ENCODE assay signal across 16 cellular contexts in the genomic region with DNA sequence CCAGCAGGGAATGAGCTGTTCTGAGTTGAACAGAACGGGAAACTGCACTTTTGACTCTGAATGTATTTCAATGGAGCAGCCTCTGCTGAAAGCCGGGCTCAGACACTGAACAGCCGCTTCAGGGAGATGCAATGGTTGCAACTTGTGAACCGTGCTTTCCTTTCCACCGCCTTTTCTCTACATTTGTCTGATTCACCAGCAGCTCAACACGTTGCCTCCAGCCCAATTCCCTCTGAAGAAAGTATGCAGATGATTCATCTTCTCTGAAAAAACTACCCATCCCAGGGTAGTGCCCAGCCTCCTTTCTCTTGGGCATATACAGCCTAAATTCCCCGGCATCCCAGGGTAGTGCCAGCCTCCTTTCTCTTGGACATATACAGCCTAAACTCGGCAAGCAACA.
DNase-seq lines count a peak whose midpoint lies in the region; ATAC-seq and TF ChIP-seq lines count a peak whose summit lies in the region.
"Had no signal": no experiment of that assay in that cellular context is flagged by ENCODE, and none has a peak within 500 bp of the region (broad histone marks: within the 10 kb centered on the region; RNA-seq: fewer than 3 reads in every experiment).

No MANE protein-coding gene starts in this region.

- H3K9me3 ChIP-seq in muscle layer of colon (ENCODE audit: low read length) = no peaks in the 10 kb centered on the region
- no peaks in the 10 kb centered on the region for H3K9me3 ChIP-seq in effector memory CD4-positive, alpha-beta T cell (ENCODE audit: control insufficient read depth, low read length)
- H3K9me3 ChIP-seq: upper lobe of right lung had no signal

- peaks cover 70% of the 10 kb centered on the region for H3K4me1 Mint-ChIP-seq in chondrocyte (ENCODE audit: low read depth)
- H3K4me1 Mint-ChIP-seq: naive B cell had no signal

- H3K4me3 Mint-ChIP-seq in chondrocyte (ENCODE audit: unreplicated experiment) = no peak overlapping the region
- H3K4me3 Mint-ChIP-seq: activated naive CD8-positive, alpha-beta T cell; naive B cell; T-helper 17 cell had no signal

- no peaks in the 10 kb centered on the region for H3K36me3 Mint-ChIP-seq in chondrocyte (ENCODE audit: low read depth)
- H3K36me3 Mint-ChIP-seq: activated naive CD8-positive, alpha-beta T cell had no signal

- no peaks in the 10 kb centered on the region for H3K9me3 Mint-ChIP-seq in chondrocyte (ENCODE audit: low read depth)

- H3K4me1 ChIP-seq in muscle layer of colon (ENCODE audit: insufficient read depth, low read length) = peaks cover 51% of the 10 kb centered on the region
- H3K4me1 ChIP-seq in effector memory CD4-positive, alpha-beta T cell (ENCODE audit: control insufficient read depth, insufficient read depth, low read length, poor library complexity, severe bottlenecking) = no peaks in the 10 kb centered on the region
- H3K4me1 ChIP-seq: BLaER1 had no signal

- peak overlapping the region; percentile 88 for H3K27ac Mint-ChIP-seq in chondrocyte (ENCODE audit: unreplicated experiment)
- H3K27ac Mint-ChIP-seq: activated naive CD8-positive, alpha-beta T cell; naive B cell; T-helper 17 cell had no signal

- no peaks in the 10 kb centered on the region for H3K27me3 Mint-ChIP-seq in chondrocyte (ENCODE audit: low read depth)
- H3K27me3 Mint-ChIP-seq: activated naive CD8-positive, alpha-beta T cell had no signal

- DNase-seq in AG08396 (ENCODE audit: low spot score) (peak; percentile 39), LHCN-M2 (ENCODE audit: low read depth) (peak; percentile 90), chondrocyte (ENCODE audit: low spot score) (no peak), C1 segment of cervical spinal cord (lab: John Stamatoyannopoulos, UW) (no peak)
- DNase-seq in effector memory CD4-positive, alpha-beta T cell = no peak
- DNase-seq: GF-D8, naive B cell, NCI-H2081 treated with DMSO at 0.1 percent for 48 hours, T-helper 17 cell, upper lobe of right lung had no signal

- H3K36me3 ChIP-seq in muscle layer of colon (ENCODE audit: insufficient read depth, low read length) = no peaks in the 10 kb centered on the region
- no peaks in the 10 kb centered on the region for H3K36me3 ChIP-seq in effector memory CD4-positive, alpha-beta T cell (ENCODE audit: control insufficient read depth, insufficient read depth, low read length)
- H3K36me3 ChIP-seq: BLaER1, upper lobe of right lung had no signal

- H3K27ac ChIP-seq in muscle layer of colon (ENCODE audit: low read depth, low read length) = peak overlapping the region; percentile 59
- H3K27ac ChIP-seq in effector memory CD4-positive, alpha-beta T cell (ENCODE audit: insufficient read depth, low read length, poor library complexity, severe bottlenecking) = no peak overlapping the region
- H3K27ac ChIP-seq: BLaER1, upper lobe of right lung had no signal

- H3K9ac ChIP-seq in muscle layer of colon (ENCODE audit: low read length) = no peak overlapping the region
- H3K9ac ChIP-seq: BLaER1 had no signal

- no peak for TF ChIP-seq CTCF in chondrocyte (IDR thresholded peaks at IDR 0.05)

- H3K27me3 ChIP-seq in muscle layer of colon (ENCODE audit: control insufficient read depth in 1 of 2, insufficient read depth in 2 of 2, low read length in 2 of 2) = no peaks in the 10 kb centered on the region
- no peaks in the 10 kb centered on the region for H3K27me3 ChIP-seq in effector memory CD4-positive, alpha-beta T cell (replicated peaks; ENCODE audit: control insufficient read depth, insufficient read depth, low read length, poor library complexity, severe bottlenecking)
- H3K27me3 ChIP-seq: BLaER1, upper lobe of right lung had no signal

- ATAC-seq in GM19463 (IDR thresholded peaks at IDR 0.05; ENCODE audit: unreplicated experiment) (no peak), HG03175 (IDR thresholded peaks at IDR 0.05; ENCODE audit: unreplicated experiment) (no peak)
- ATAC-seq: K562, T-helper 17 cell, upper lobe of right lung had no signal

- H3K4me3 ChIP-seq in muscle layer of colon (ENCODE audit: low read depth in 1 of 2, low read length in 2 of 2) = no peak overlapping the region
- no peak overlapping the region for H3K4me3 ChIP-seq in effector memory CD4-positive, alpha-beta T cell (ENCODE audit: insufficient read depth, low read depth, low read length, poor library complexity, severe bottlenecking)
- H3K4me3 ChIP-seq: BLaER1, K562, upper lobe of right lung had no signal

Comparison
In these comparisons a context has a peak if more than half of its experiments do, and no peak if none do; other contexts are left out.
1. DNase-seq: peak in AG08396 (single experiment) and LHCN-M2 (single experiment); none in chondrocyte (single experiment), C1 segment of cervical spinal cord (0 of 14) and effector memory CD4-positive, alpha-beta T cell (0 of 3).